ENCODE assay signal across 10 cellular contexts in genomic region chr6:144559865-144560603, GRCh38.
A peak's percentile ranks its signal among the peaks of the same experiment; 100 is the strongest.
DNase-seq lines count a peak whose midpoint lies in the region; TF ChIP-seq lines count a peak whose summit lies in the region.
"Had no signal": no experiment of that assay in that cellular context is flagged by ENCODE, and none has a peak within 500 bp of the region (broad histone marks: within the 10 kb centered on the region; RNA-seq: fewer than 3 reads in every experiment).

No MANE protein-coding gene starts in this region.

- H3K4me3 ChIP-seq in fibroblast of pulmonary artery (replicated peaks; ENCODE audit: low read depth, low read length) (no peak overlapping the region), lower leg skin (ENCODE audit: low read depth, poor library complexity, severe bottlenecking) (no peak overlapping the region)
- H3K4me3 ChIP-seq: gastroesophageal sphincter had no signal

- no peak for TF ChIP-seq POLR2A in lower leg skin (IDR thresholded peaks at IDR 0.05)

- DNase-seq in SIG-M5 treated with dmso at 0.1 percent for 504 hours (lab: John Stamatoyannopoulos, UW; ENCODE audit: unreplicated experiment) (peak; percentile 16), SIG-M5 (lab: John Stamatoyannopoulos, UW) (no peak), fibroblast of pulmonary artery (ENCODE audit: low read depth) (peak; percentile 50), lower leg skin (ENCODE audit: low spot score in 2 of 2) (no peak), AML-193 (lab: John Stamatoyannopoulos, UW) (no peak), NCI-H524 (lab: John Stamatoyannopoulos, UW) (no peak)
- peak; percentile 55 for DNase-seq in activated CD4-positive, alpha-beta T cell treated with anti-CD3 and anti-CD28 coated beads for 48 hours
- DNase-seq in stimulated activated CD4-positive, alpha-beta T cell treated with anti-CD3 and anti-CD28 coated beads, Interleukin-15, amount 100 ng/mL, for 24 hours = peak; percentile 50
- DNase-seq: activated CD4-positive, CD25-positive, alpha-beta regulatory T cell treated with anti-CD3 and anti-CD28 coated beads, Interleukin-2, amount 50 U/mL, for 72 hours had no signal

- WGBS in lower leg skin, 2 donors = 58 to 63% methylated on average over 8 of the region's 8 CpGs

- TF ChIP-seq CTCF in fibroblast of pulmonary artery (IDR thresholded peaks at IDR 0.05; ENCODE audit: low read length, missing control alignments) = no peak
- no peak for TF ChIP-seq CTCF in lower leg skin (IDR thresholded peaks at IDR 0.05)

- intact Hi-C loops in lower leg skin (cut with DNase I; ENCODE audit: low total_unique reads) = no loop called here

Comparison
In these comparisons a context has a peak if more than half of its experiments do, and no peak if none do; other contexts are left out.
1. DNase-seq: peak in SIG-M5 treated with dmso at 0.1 percent for 504 hours (single experiment), activated CD4-positive, alpha-beta T cell treated with anti-CD3 and anti-CD28 coated beads for 48 hours (single experiment), fibroblast of pulmonary artery (single experiment) and stimulated activated CD4-positive, alpha-beta T cell treated with anti-CD3 and anti-CD28 coated beads, Interleukin-15, amount 100 ng/mL, for 24 hours (single experiment); none in SIG-M5 (single experiment), lower leg skin (0 of 2), AML-193 (0 of 2) and NCI-H524 (0 of 2).